1 cellular context compared by ENCODE assay signal in genomic region chr14:43539210-43539609, GRCh38.
TF ChIP-seq lines count a peak whose summit lies in the region.

No MANE protein-coding gene starts in this region.

TF ChIP-seq in IMR-90, 13 proteins besides CTCF, POLR2A, EP300 and RAD21 (continued from another document):
- TF ChIP-seq, protein P1, sequence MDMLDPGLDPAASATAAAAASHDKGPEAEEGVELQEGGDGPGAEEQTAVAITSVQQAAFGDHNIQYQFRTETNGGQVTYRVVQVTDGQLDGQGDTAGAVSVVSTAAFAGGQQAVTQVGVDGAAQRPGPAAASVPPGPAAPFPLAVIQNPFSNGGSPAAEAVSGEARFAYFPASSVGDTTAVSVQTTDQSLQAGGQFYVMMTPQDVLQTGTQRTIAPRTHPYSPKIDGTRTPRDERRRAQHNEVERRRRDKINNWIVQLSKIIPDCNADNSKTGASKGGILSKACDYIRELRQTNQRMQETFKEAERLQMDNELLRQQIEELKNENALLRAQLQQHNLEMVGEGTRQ (IDR thresholded peaks at IDR 0.05; ENCODE audit: low read depth, low read length) = no peak
- TF ChIP-seq CEBPB (IDR thresholded peaks at IDR 0.05; ENCODE audit: low read depth, low read length) (no peak), FOS (IDR thresholded peaks at IDR 0.05; ENCODE audit: low read depth, low read length) (no peak)
TF ChIP-seq in IMR-90: peak in this region for 0.
